In genomic region chr3:88434001-88434400, GRCh38 we compare ENCODE assay signal across 20 cellular contexts.
DNase-seq lines count a peak whose midpoint lies in the region; ATAC-seq and TF ChIP-seq lines count a peak whose summit lies in the region.
"Had no signal": no experiment of that assay in that cellular context is flagged by ENCODE, and none has a peak within 500 bp of the region (broad histone marks: within the 10 kb centered on the region; RNA-seq: fewer than 3 reads in every experiment).

No MANE protein-coding gene starts in this region.

- no peaks in the 10 kb centered on the region for H3K36me3 Mint-ChIP-seq in IgD-negative memory B cell
- peaks cover 0 to 7% of the 10 kb centered on the region in 2 donors for H3K36me3 Mint-ChIP-seq in naive B cell

- TF ChIP-seq CTCF in mucosa of descending colon (IDR thresholded peaks at IDR 0.05) = no peak
- no peak for TF ChIP-seq CTCF in WERI-Rb-1 (IDR thresholded peaks at IDR 0.05; ENCODE audit: low read depth, low read length)

- H3K4me1 Mint-ChIP-seq in IgD-negative memory B cell (peaks cover 20 to 29% (median 22%) of the 10 kb centered on the region in 3 donors), naive B cell (peaks cover 29 to 37% (median 30%) of the 10 kb centered on the region in 3 donors)
- H3K4me1 Mint-ChIP-seq: H9 had no signal

- H3K9me3 Mint-ChIP-seq in IgD-negative memory B cell (peaks cover 0 to 3% (median 2%) of the 10 kb centered on the region in 3 donors), naive B cell (peaks cover 0 to 6% (median 2%) of the 10 kb centered on the region in 7 donors)
- H3K9me3 Mint-ChIP-seq: activated CD8-positive, alpha-beta T cell treated with anti-CD3 and anti-CD28 coated beads for 36 hours; activated T-helper 2 cell treated with anti-CD3 and anti-CD28 coated beads, Interferon-gamma antibody, Interleukin-2, Interleukin-4, amounts not matched to agents 10 μg/mL and 5 μg/mL and 100 μg/mL, durations not matched to agents 14 hours and 24 hours and 36 hours had no signal

- no peaks in the 10 kb centered on the region for H3K27me3 Mint-ChIP-seq in IgD-negative memory B cell
- H3K27me3 Mint-ChIP-seq in naive B cell = no peaks in the 10 kb centered on the region
- H3K27me3 Mint-ChIP-seq: activated CD8-positive, alpha-beta T cell treated with anti-CD3 and anti-CD28 coated beads for 36 hours had no signal

- H3K9me3 ChIP-seq in mucosa of descending colon (no peaks in the 10 kb centered on the region), WERI-Rb-1 (ENCODE audit: severe bottlenecking) (no peaks in the 10 kb centered on the region)
- H3K9me3 ChIP-seq: heart left ventricle, SK-N-SH had no signal

- H3K27ac Mint-ChIP-seq in IgD-negative memory B cell (peak overlapping the region; percentile 44 to 80 (median 71)), naive B cell (peak overlapping the region; percentile 65 to 97 (median 92))
- H3K27ac Mint-ChIP-seq: activated CD8-positive, alpha-beta T cell treated with anti-CD3 and anti-CD28 coated beads for 36 hours; activated T-helper 2 cell treated with anti-CD3 and anti-CD28 coated beads, Interferon-gamma antibody, Interleukin-2, Interleukin-4, amounts not matched to agents 10 μg/mL and 5 μg/mL and 100 μg/mL, durations not matched to agents 14 hours and 24 hours and 36 hours had no signal

- peak; percentile 32 for ATAC-seq in GM18867 (IDR thresholded peaks at IDR 0.05; ENCODE audit: unreplicated experiment)
- ATAC-seq in GM21786 (IDR thresholded peaks at IDR 0.05; ENCODE audit: unreplicated experiment) = peak; percentile 28
- peak; percentile 26 to 38 for ATAC-seq in naive B cell (ENCODE audit: low read depth in 2 of 2)
- ATAC-seq in mucosa of descending colon = no peak
- ATAC-seq: activated CD8-positive, alpha-beta T cell treated with anti-CD3 and anti-CD28 coated beads for 36 hours; heart left ventricle; HepG2 had no signal

- no peak for DNase-seq in naive B cell
- DNase-seq in mucosa of descending colon = no peak
- DNase-seq in NCI-H1417 treated with DMSO at 0.1 percent for 48 hours (lab: John Stamatoyannopoulos, UW) = no peak
- DNase-seq in KG1 (lab: John Stamatoyannopoulos, UW) = no peak
- DNase-seq in WERI-Rb-1 = no peak
- DNase-seq: activated CD8-positive, alpha-beta T cell treated with anti-CD3 and anti-CD28 coated beads for 36 hours; AML-193; DMS 273 treated with DMSO at 0.1 percent for 48 hours; H9; kidney; NCI-H345; SK-N-SH had no signal

- H3K4me3 ChIP-seq in mucosa of descending colon = no peak overlapping the region
- no peak overlapping the region for H3K4me3 ChIP-seq in WERI-Rb-1 (ENCODE audit: low read depth, low read length)
- H3K4me3 ChIP-seq: smooth muscle cell had no signal

- no peak overlapping the region for H3K27ac ChIP-seq in WERI-Rb-1
- H3K27ac ChIP-seq: epithelial cell of prostate, heart left ventricle had no signal

- H3K4me1 ChIP-seq in mucosa of descending colon (ENCODE audit: low read depth) = no peaks in the 10 kb centered on the region

- H3K4me3 Mint-ChIP-seq in IgD-negative memory B cell (peak overlapping the region; percentile 1 to 78 (median 64)), naive B cell (peak overlapping the region; percentile 62 to 87 (median 69))
- H3K4me3 Mint-ChIP-seq: activated CD8-positive, alpha-beta T cell treated with anti-CD3 and anti-CD28 coated beads for 36 hours; H9 had no signal

- intact Hi-C loops in mucosa of descending colon (cut with DNase I, micrococcal nuclease) = no loop called here

- H3K27me3 ChIP-seq in WERI-Rb-1 (ENCODE audit: insufficient read depth, low read depth, severe bottlenecking) = no peaks in the 10 kb centered on the region
- H3K27me3 ChIP-seq: heart left ventricle had no signal

- H3K36me3 ChIP-seq in mucosa of descending colon (ENCODE audit: low read depth) = no peaks in the 10 kb centered on the region
- H3K36me3 ChIP-seq in WERI-Rb-1 = no peaks in the 10 kb centered on the region
- H3K36me3 ChIP-seq: heart left ventricle had no signal
